ENCODE assay signal across 23 cellular contexts in genomic region chr2:86176583-86176982, GRCh38. TPM values are rescaled to one million over a fixed set of nuclear protein-coding genes. Genes with fewer than 3 reads are reported as not detected.
DNase-seq lines count a peak whose midpoint lies in the region; ATAC-seq, FAIRE-seq and TF ChIP-seq lines count a peak whose summit lies in the region.
"Had no signal": no experiment of that assay in that cellular context is flagged by ENCODE, and none has a peak within 500 bp of the region (broad histone marks: within the 10 kb centered on the region; RNA-seq: fewer than 3 reads in every experiment).

No MANE protein-coding gene starts in this region.

- H3K9me1 ChIP-seq in IMR-90 (ENCODE audit: insufficient read depth, low read length) = peaks cover 2% of the 10 kb centered on the region; the same call in 1 of the 2 replicates

- H3K9me3 Mint-ChIP-seq in MCF 10A (ENCODE audit: unreplicated experiment) (no peaks in the 10 kb centered on the region), astrocyte (ENCODE audit: unreplicated experiment) (no peaks in the 10 kb centered on the region)
- H3K9me3 Mint-ChIP-seq in stimulated activated memory B cell treated with anti-CD40 and anti-IgM and Interleukin-4, amounts not matched to agents 10 μg/mL and 1 μg/mL and 100 μg/mL, for 72 hours = no peaks in the 10 kb centered on the region
- H3K9me3 Mint-ChIP-seq: CD14-positive monocyte had no signal

- no peak overlapping the region for H2BK15ac ChIP-seq in IMR-90 (ENCODE audit: low read depth, low read length)

- H3K79me1 ChIP-seq in IMR-90 (ENCODE audit: low read depth in 1 of 2, low read length in 2 of 2) = peaks cover 19 to 31% of the 10 kb centered on the region in 2 experiments

- H3K4me2 ChIP-seq in mammary epithelial cell (ENCODE audit: insufficient read depth, low read depth, low read length) = no peak overlapping the region
- no peak overlapping the region for H3K4me2 ChIP-seq in IMR-90 (ENCODE audit: low read depth, low read length)
- H3K4me2 ChIP-seq in astrocyte (ENCODE audit: low read length) = peak overlapping the region; percentile 4
- H3K4me2 ChIP-seq: PC-9 had no signal

- H2AFZ ChIP-seq in mammary epithelial cell (ENCODE audit: low read depth, low read length) (no peak overlapping the region), IMR-90 (replicated peaks; ENCODE audit: low read length, poor library complexity) (no peak overlapping the region), astrocyte (ENCODE audit: low read depth, low read length) (no peak overlapping the region)
- H2AFZ ChIP-seq: PC-9 had no signal

- H3K27me3 ChIP-seq in mammary epithelial cell (ENCODE audit: insufficient read depth, low read length) (no peaks in the 10 kb centered on the region), IMR-90 (ENCODE audit: control insufficient read depth, insufficient read depth, low read length) (no peaks in the 10 kb centered on the region), astrocyte (ENCODE audit: insufficient read depth, low read length) (no peaks in the 10 kb centered on the region)

- CTCF ChIA-PET in MCF 10A (lab: Yijun Ruan, JAX) = interaction anchor here (0.5 kb wide), 1 partner anchor 10 kb away, joined by 3 read pairs; no protein-coding TSS in a partner anchor
- CTCF ChIA-PET in mammary epithelial cell (lab: Charles Lee; ENCODE audit: low non-redundant PET) = no interaction called here
- CTCF ChIA-PET in IMR-90 (lab: Yijun Ruan, JAX) = interaction anchor here (1.1 kb wide), 1 partner anchor 18 kb away, joined by 3 read pairs; no protein-coding TSS in a partner anchor

- POLR2A ChIA-PET in MCF 10A (lab: Yijun Ruan, JAX) = interaction anchor here (0.6 to 1.1 kb wide), 2 partner anchors 70 to 564 kb away, joined by 5 read pairs; partner anchors contain the start of gene PTCD3
- POLR2A ChIA-PET in IMR-90 (lab: Charles Lee; ENCODE audit: unreplicated experiment) = interaction anchor here (0.7 kb wide), 1 partner anchor 233 kb away, joined by 8 read pairs; no protein-coding TSS in a partner anchor

- H3K79me2 ChIP-seq in mammary epithelial cell (ENCODE audit: insufficient read depth, low read length) = peaks cover 72% of the 10 kb centered on the region
- H3K79me2 ChIP-seq in astrocyte (ENCODE audit: insufficient read depth, low read length) = peaks cover 56% of the 10 kb centered on the region

- in situ Hi-C loops in mammary epithelial cell (cut with MboI; ENCODE audit: low sequenced_read_pairs in 2 of 2) = no loop called here
- in situ Hi-C loops in IMR-90 (cut with MboI; ENCODE audit: low sequenced_read_pairs) = no loop called here

- ATAC-seq in IMR-90 (ENCODE audit: low read depth) = peak; percentile 17; the same call in 1 of the 2 replicates
- no peak for ATAC-seq in stimulated activated memory B cell treated with anti-CD40 and anti-IgM and Interleukin-4, amounts not matched to agents 10 μg/mL and 1 μg/mL and 100 μg/mL, for 72 hours
- ATAC-seq in HG03342 (IDR thresholded peaks at IDR 0.05; ENCODE audit: unreplicated experiment) = no peak

- H4K5ac ChIP-seq in IMR-90 (ENCODE audit: low read depth, low read length) = no peak overlapping the region

- peaks cover 33% of the 10 kb centered on the region for H3K36me3 ChIP-seq in mammary epithelial cell (ENCODE audit: insufficient read depth, low read length)
- peaks cover 26% of the 10 kb centered on the region for H3K36me3 ChIP-seq in IMR-90 (ENCODE audit: control insufficient read depth, insufficient read depth, low read length)
- peaks cover 23% of the 10 kb centered on the region for H3K36me3 ChIP-seq in astrocyte (ENCODE audit: insufficient read depth, low read length)

- dilution Hi-C loops in mammary epithelial cell (cut with HindIII; ENCODE audit: low sequenced_read_pairs) = no loop called here
- dilution Hi-C loops in IMR-90 (cut with HindIII; ENCODE audit: low sequenced_read_pairs, unreplicated experiment) = no loop called here

- DNase-seq in MCF 10A (ENCODE audit: unreplicated experiment) (no peak), mammary epithelial cell (no peak), IMR-90 (peak; percentile 26), astrocyte (ENCODE audit: low read depth) (peak; percentile 8), NCI-H2227 treated with DMSO at 0.1 percent for 48 hours (lab: John Stamatoyannopoulos, UW) (no peak), UCSD-AML1 (lab: John Stamatoyannopoulos, UW; ENCODE audit: unreplicated experiment) (no peak)
- DNase-seq: DMS53, EL, GF-D8, KG1, NCI-H1092 treated with DMSO at 0.1 percent for 48 hours, NCI-H1436 treated with DMSO at 0.1 percent for 48 hours, NCI-H1930, NCI-H510A, NCI-H748 treated with DMSO at 0.1 percent for 48 hours, PC-9, RPMI8226, SHP77 had no signal

- H3K4ac ChIP-seq in IMR-90 (ENCODE audit: low read depth, low read length) = no peak overlapping the region

- H2AK5ac ChIP-seq in IMR-90 (ENCODE audit: low read depth, low read length) = no peak overlapping the region

- H3K4me3 Mint-ChIP-seq in MCF 10A (ENCODE audit: unreplicated experiment) = no peak overlapping the region
- H3K4me3 Mint-ChIP-seq in astrocyte (ENCODE audit: unreplicated experiment) = no peak overlapping the region
- H3K4me3 Mint-ChIP-seq in stimulated activated memory B cell treated with anti-CD40 and anti-IgM and Interleukin-4, amounts not matched to agents 10 μg/mL and 1 μg/mL and 100 μg/mL, for 72 hours = no peak overlapping the region
- H3K4me3 Mint-ChIP-seq: B cell, CD14-positive monocyte had no signal

- no peak overlapping the region for H3K14ac ChIP-seq in IMR-90 (replicated peaks; ENCODE audit: low read depth, low read length)

- no peak overlapping the region for H3K18ac ChIP-seq in IMR-90 (ENCODE audit: low read depth, low read length)

- peak overlapping the region; percentile 52 for H3K27ac Mint-ChIP-seq in MCF 10A (ENCODE audit: low read depth, unreplicated experiment)
- H3K27ac Mint-ChIP-seq in astrocyte (ENCODE audit: unreplicated experiment) = no peak overlapping the region
- H3K27ac Mint-ChIP-seq in stimulated activated memory B cell treated with anti-CD40 and anti-IgM and Interleukin-4, amounts not matched to agents 10 μg/mL and 1 μg/mL and 100 μg/mL, for 72 hours = peak overlapping the region; percentile 72
- H3K27ac Mint-ChIP-seq: B cell, CD14-positive monocyte had no signal

- H2BK20ac ChIP-seq in IMR-90 (ENCODE audit: low read depth, low read length) = no peak overlapping the region

- no peak overlapping the region for H4K8ac ChIP-seq in IMR-90 (ENCODE audit: low read depth in 2 of 2, low read length in 2 of 2)

- H3K4me1 ChIP-seq in mammary epithelial cell (ENCODE audit: insufficient read depth, low read length) (no peaks in the 10 kb centered on the region), IMR-90 (ENCODE audit: control insufficient read depth, insufficient read depth, low read length) (0 out of 2 replicates have a peak, but pooled peaks cover 1% of the 10 kb centered on the region), astrocyte (ENCODE audit: insufficient read depth, low read length) (no peaks in the 10 kb centered on the region)

- no peak overlapping the region for H4K91ac ChIP-seq in IMR-90 (ENCODE audit: insufficient read depth, low read depth, low read length)

- H3K27me3 Mint-ChIP-seq in MCF 10A (ENCODE audit: insufficient read depth, unreplicated experiment) = no peaks in the 10 kb centered on the region
- H3K27me3 Mint-ChIP-seq in astrocyte (ENCODE audit: low read depth, unreplicated experiment) = no peaks in the 10 kb centered on the region
- no peaks in the 10 kb centered on the region for H3K27me3 Mint-ChIP-seq in stimulated activated memory B cell treated with anti-CD40 and anti-IgM and Interleukin-4, amounts not matched to agents 10 μg/mL and 1 μg/mL and 100 μg/mL, for 72 hours
- H3K27me3 Mint-ChIP-seq: B cell had no signal

- H2AK9ac ChIP-seq in IMR-90 (replicated peaks; ENCODE audit: low read depth, low read length, poor library complexity) = no peak overlapping the region

- no peak overlapping the region for H3K23ac ChIP-seq in IMR-90 (ENCODE audit: low read depth, low read length)

- TF ChIP-seq POLR2A in IMR-90 (IDR thresholded peaks at IDR 0.05; ENCODE audit: low read depth, low read length) = no peak

- H3K9me3 ChIP-seq in mammary epithelial cell (replicated peaks; ENCODE audit: insufficient read depth, low read length) (no peaks in the 10 kb centered on the region), IMR-90 (ENCODE audit: control insufficient read depth, insufficient read depth, low read length) (no peaks in the 10 kb centered on the region), astrocyte (ENCODE audit: insufficient read depth, low read depth, low read length) (no peaks in the 10 kb centered on the region)

- no peak overlapping the region for H3K27ac ChIP-seq in mammary epithelial cell (ENCODE audit: insufficient read depth, low read depth, low read length)
- H3K27ac ChIP-seq in IMR-90 (ENCODE audit: insufficient read depth, low read length) = no peak overlapping the region
- H3K27ac ChIP-seq in astrocyte (ENCODE audit: low read depth, low read length) = no peak overlapping the region
- H3K27ac ChIP-seq: PC-9 had no signal

- H3K9ac ChIP-seq in mammary epithelial cell (ENCODE audit: insufficient read depth, low read length) (no peak overlapping the region), IMR-90 (ENCODE audit: low read depth, low read length) (no peak overlapping the region), astrocyte (ENCODE audit: low read length) (no peak overlapping the region)

- H4K20me1 ChIP-seq in mammary epithelial cell (ENCODE audit: insufficient read depth, low read length) (no peaks in the 10 kb centered on the region), IMR-90 (ENCODE audit: insufficient read depth, low read length) (peaks cover 3% of the 10 kb centered on the region), astrocyte (ENCODE audit: insufficient read depth, low read length) (peaks cover 50% of the 10 kb centered on the region)

- BruUV-seq in MCF 10A (replicated peaks; lab: Mats Ljungman, UMichigan) (no TSS peak), mammary epithelial cell (replicated peaks; lab: Mats Ljungman, UMichigan) (no TSS peak), IMR-90 (replicated peaks; lab: Mats Ljungman, UMichigan) (no TSS peak)

- intact Hi-C loops in MCF 10A (cut with micrococcal nuclease) = no loop called here
- intact Hi-C loops in mammary epithelial cell (cut with micrococcal nuclease) = no loop called here
- intact Hi-C loops in IMR-90 (cut with micrococcal nuclease) = no loop called here

- no peak overlapping the region for H2BK120ac ChIP-seq in IMR-90 (ENCODE audit: low read depth, low read length)

- H3K56ac ChIP-seq in IMR-90 (ENCODE audit: extremely low read depth, insufficient read depth, low read length) = no peak overlapping the region

- peaks cover 13% of the 10 kb centered on the region for H3K4me1 Mint-ChIP-seq in MCF 10A (ENCODE audit: insufficient read depth, unreplicated experiment)
- peaks cover 11% of the 10 kb centered on the region for H3K4me1 Mint-ChIP-seq in astrocyte (ENCODE audit: low read depth, unreplicated experiment)
- H3K4me1 Mint-ChIP-seq in stimulated activated memory B cell treated with anti-CD40 and anti-IgM and Interleukin-4, amounts not matched to agents 10 μg/mL and 1 μg/mL and 100 μg/mL, for 72 hours = peaks cover 32% of the 10 kb centered on the region

- TF ChIP-seq RAD21 in IMR-90 (IDR thresholded peaks at IDR 0.05; ENCODE audit: low read length) = no peak

- H3K36me3 Mint-ChIP-seq in MCF 10A (ENCODE audit: insufficient read depth, unreplicated experiment) (peaks cover 65% of the 10 kb centered on the region), astrocyte (ENCODE audit: low read depth, unreplicated experiment) (peaks cover 15% of the 10 kb centered on the region)
- peaks cover 50% of the 10 kb centered on the region for H3K36me3 Mint-ChIP-seq in stimulated activated memory B cell treated with anti-CD40 and anti-IgM and Interleukin-4, amounts not matched to agents 10 μg/mL and 1 μg/mL and 100 μg/mL, for 72 hours

- TF ChIP-seq CTCF in MCF 10A (IDR thresholded peaks at IDR 0.05; ENCODE audit: unreplicated experiment) (no peak), mammary epithelial cell (conservative IDR thresholded peaks at IDR 0.05 in 1 of 2, IDR thresholded peaks at IDR 0.05 in 1 of 2; ENCODE audit: extremely low read depth in 1 of 2, insufficient read depth in 1 of 2, low read depth in 1 of 2, low read length in 2 of 2) (no peak), IMR-90 (conservative IDR thresholded peaks at IDR 0.05; ENCODE audit: low read depth, low read length) (no peak), astrocyte (IDR thresholded peaks at IDR 0.05; ENCODE audit: insufficient read depth, low read depth, low read length) (no peak)

- H3K4me3 ChIP-seq in mammary epithelial cell (replicated peaks in 1 of 3; ENCODE audit: insufficient read depth in 1 of 3, low read depth in 2 of 3, low read length in 3 of 3) (no peak overlapping the region), IMR-90 (ENCODE audit: insufficient read depth, low read depth, low read length) (no peak overlapping the region), astrocyte (ENCODE audit: insufficient read depth, low read depth, low read length) (no peak overlapping the region)
- H3K4me3 ChIP-seq: PC-9 had no signal

- H2BK5ac ChIP-seq in IMR-90 (ENCODE audit: low read depth, low read length, poor library complexity, severe bottlenecking) = no peak overlapping the region

- no peak for FAIRE-seq in astrocyte (lab: Jason Lieb, UNC)
- FAIRE-seq: A204.1 had no signal

RNA-seq across cellular contexts. Expression of gene IMMT, which starts 18.7 kb away (rescaled TPM):
- total RNA-seq in MCF 10A (2022) (84.6 and 114 TPM in 2 replicates), mammary epithelial cell (100 to 1,000 TPM in 1 of 2 donors, 10 to 100 TPM in 1; 78.9 to 102 TPM), IMR-90 (2012; rRNA removed) (87.3 and 90.0 TPM in 2 replicates), astrocyte (99.3 and 99.4 TPM in 2 replicates)
- polyA plus RNA-seq in mammary epithelial cell (53.3 TPM), IMR-90 (2012; rRNA removed) (41.0 and 50.5 TPM in 2 replicates)
- 85.4 TPM for polyA minus RNA-seq in mammary epithelial cell
- polyA plus RNA-seq in IMR-90 (2012; cell fraction: cytosol; rRNA removed) = 14.0 and 31.8 TPM in 2 replicates
- 12.0 and 46.2 TPM in 2 replicates for polyA plus RNA-seq in IMR-90 (2012; cell fraction: nucleus; rRNA removed; ENCODE audit: low replicate concordance)

RNA-seq across cellular contexts. Expression of gene MRPL35, which starts 22.7 kb away (rescaled TPM):
- total RNA-seq in MCF 10A (2022) (36.4 and 44.8 TPM in 2 replicates), mammary epithelial cell (10 to 100 TPM; 30.8 to 39.2 TPM), IMR-90 (2012; rRNA removed) (26.7 and 64.0 TPM in 2 replicates), astrocyte (31.4 and 35.2 TPM in 2 replicates)
- polyA plus RNA-seq in mammary epithelial cell (56.4 TPM), IMR-90 (2012; rRNA removed) (37.6 and 48.7 TPM in 2 replicates)
- 17.9 TPM for polyA minus RNA-seq in mammary epithelial cell
- 12.7 and 13.9 TPM in 2 replicates for polyA plus RNA-seq in IMR-90 (2012; cell fraction: cytosol; rRNA removed)
- 3.7 and 9.4 TPM in 2 replicates for polyA plus RNA-seq in IMR-90 (2012; cell fraction: nucleus; rRNA removed; ENCODE audit: low replicate concordance)

Comparison
In these comparisons a context has a peak if more than half of its experiments do, and no peak if none do; other contexts are left out.
1. DNase-seq: peak in IMR-90 (single experiment) and astrocyte (single experiment); none in MCF 10A (single experiment), mammary epithelial cell (single experiment), NCI-H2227 treated with DMSO at 0.1 percent for 48 hours (single experiment) and UCSD-AML1 (single experiment).